1 cellular context compared by ENCODE assay signal in genomic region chr7:50449881-50450690, GRCh38.
TF ChIP-seq lines count a peak whose summit lies in the region.

FIGNL1 (minus strand) TSS chr7:50450350; CDS start chr7:50447287, 3,063 bp downstream.

TF ChIP-seq in HepG2, 621 proteins besides CTCF, POLR2A, EP300 and RAD21 (continued from another document and continues in another):
- peak; percentile 85; the same call in 1 of the 2 replicates for TF ChIP-seq MYPOP (CRISPR knock-in tag; IDR thresholded peaks at IDR 0.05)
- TF ChIP-seq SNRNP70 (IDR thresholded peaks at IDR 0.05; ENCODE audit: low read depth, low read length): no peak
- 0 out of 2 replicates have a peak, but pooled peaks have one; percentile 63 for TF ChIP-seq ZNF552 (CRISPR knock-in tag; IDR thresholded peaks at IDR 0.05; ENCODE audit: borderline replicate concordance)
- no peak for TF ChIP-seq SMC3 (IDR thresholded peaks at IDR 0.05; ENCODE audit: low read length)
- TF ChIP-seq KLF9 (CRISPR knock-in tag; IDR thresholded peaks at IDR 0.05; ENCODE audit: low read depth): peak; percentile 64; the same call in 1 of the 2 replicates
- no peak for TF ChIP-seq ZKSCAN8 (CRISPR knock-in tag; IDR thresholded peaks at IDR 0.05; ENCODE audit: borderline replicate concordance)
- TF ChIP-seq ZNF678 (CRISPR knock-in tag; IDR thresholded peaks at IDR 0.05): no peak
- no peak for TF ChIP-seq TEAD2 (CRISPR knock-in tag; IDR thresholded peaks at IDR 0.05)
- TF ChIP-seq ZNF672 (CRISPR knock-in tag; IDR thresholded peaks at IDR 0.05): no peak
- TF ChIP-seq SP2 (CRISPR knock-in tag; IDR thresholded peaks at IDR 0.05): no peak
- no peak for TF ChIP-seq ZSCAN20 (CRISPR knock-in tag; IDR thresholded peaks at IDR 0.05; ENCODE audit: borderline replicate concordance)
- no peak for TF ChIP-seq ZBED4 (CRISPR knock-in tag; IDR thresholded peaks at IDR 0.05; ENCODE audit: borderline replicate concordance)
- no peak for TF ChIP-seq SMAD9 (CRISPR knock-in tag; IDR thresholded peaks at IDR 0.05)
- peak; percentile 90 for TF ChIP-seq ZIK1 (CRISPR knock-in tag; IDR thresholded peaks at IDR 0.05; ENCODE audit: borderline replicate concordance, low read depth)
- no peak; the same call in 1 of the 2 replicates for TF ChIP-seq ZNF776 (CRISPR knock-in tag; IDR thresholded peaks at IDR 0.05)
- TF ChIP-seq PHF8 (CRISPR knock-in tag; IDR thresholded peaks at IDR 0.05): peak; percentile 83
- peak; percentile 56 for TF ChIP-seq TEAD3 (CRISPR knock-in tag; optimal IDR thresholded peaks at IDR 0.05; ENCODE audit: borderline replicate concordance)
- no peak for TF ChIP-seq GATAD2A (CRISPR knock-in tag; IDR thresholded peaks at IDR 0.05)
- no peak for TF ChIP-seq ZMYM2 (CRISPR knock-in tag; IDR thresholded peaks at IDR 0.05)
- TF ChIP-seq CREM (IDR thresholded peaks at IDR 0.05): no peak
- TF ChIP-seq CREM (CRISPR knock-in tag; IDR thresholded peaks at IDR 0.05): no peak
- 0 out of 2 replicates have a peak, but pooled peaks have one; percentile 25 for TF ChIP-seq ZNF235 (CRISPR knock-in tag; IDR thresholded peaks at IDR 0.05; ENCODE audit: borderline replicate concordance)
- TF ChIP-seq SATB2 (CRISPR knock-in tag; IDR thresholded peaks at IDR 0.05): no peak
- no peak for TF ChIP-seq ZNF674 (CRISPR knock-in tag; IDR thresholded peaks at IDR 0.05; ENCODE audit: low read depth)
- 0 out of 2 replicates have a peak, but pooled peaks have one; percentile 50 for TF ChIP-seq KLF15 (CRISPR knock-in tag; IDR thresholded peaks at IDR 0.05; ENCODE audit: borderline replicate concordance)
- no peak for TF ChIP-seq PCBP2 (optimal IDR thresholded peaks at IDR 0.05; ENCODE audit: low read depth, low read length, poor library complexity, severe bottlenecking)
- no peak for TF ChIP-seq ZNF549 (CRISPR knock-in tag; IDR thresholded peaks at IDR 0.05)
- no peak for TF ChIP-seq ZNF644 (CRISPR knock-in tag; IDR thresholded peaks at IDR 0.05; ENCODE audit: low read depth)
- peak; percentile 66; the same call in 1 of the 2 replicates for TF ChIP-seq ZNF746 (CRISPR knock-in tag; IDR thresholded peaks at IDR 0.05)
- peak; percentile 92 for TF ChIP-seq ZSCAN22 (CRISPR knock-in tag; IDR thresholded peaks at IDR 0.05)
- peak; percentile 64; the same call in 1 of the 2 replicates for TF ChIP-seq ZNF563 (CRISPR knock-in tag; IDR thresholded peaks at IDR 0.05)
- no peak for TF ChIP-seq ZNF12 (CRISPR knock-in tag; IDR thresholded peaks at IDR 0.05)
- TF ChIP-seq ZC3H13 (CRISPR knock-in tag; IDR thresholded peaks at IDR 0.05): 0 out of 2 replicates have a peak, but pooled peaks have one; percentile 33
- no peak for TF ChIP-seq PRDM10 (CRISPR knock-in tag; IDR thresholded peaks at IDR 0.05; ENCODE audit: low read depth)
- TF ChIP-seq MAFF (IDR thresholded peaks at IDR 0.05; ENCODE audit: low read depth, low read length): no peak
- TF ChIP-seq KDM2A (CRISPR knock-in tag; IDR thresholded peaks at IDR 0.05; ENCODE audit: borderline replicate concordance, low read depth): peak; percentile 72; the same call in 1 of the 2 replicates
- no peak for TF ChIP-seq MLX (CRISPR knock-in tag; IDR thresholded peaks at IDR 0.05)
- TF ChIP-seq GABPA (IDR thresholded peaks at IDR 0.05; ENCODE audit: low read depth, low read length): no peak
- TF ChIP-seq GABPA (CRISPR knock-in tag; IDR thresholded peaks at IDR 0.05; ENCODE audit: low read depth): no peak
- no peak for TF ChIP-seq SMARCC2 (IDR thresholded peaks at IDR 0.05)
- peak; percentile 33; the same call in 1 of the 2 replicates for TF ChIP-seq FOXP4 (CRISPR knock-in tag; IDR thresholded peaks at IDR 0.05)
- no peak for TF ChIP-seq ZNF660 (CRISPR knock-in tag; IDR thresholded peaks at IDR 0.05; ENCODE audit: borderline replicate concordance, low read depth)
- peak; percentile 71; the same call in 1 of the 2 replicates for TF ChIP-seq MYC (CRISPR knock-in tag; IDR thresholded peaks at IDR 0.05; ENCODE audit: borderline replicate concordance)
- 0 out of 2 replicates have a peak, but pooled peaks have one; percentile 48 for TF ChIP-seq ZBTB8A (CRISPR knock-in tag; IDR thresholded peaks at IDR 0.05; ENCODE audit: borderline replicate concordance, low read depth)
- no peak for TF ChIP-seq CBX1 (IDR thresholded peaks at IDR 0.05; ENCODE audit: low read depth)
- no peak for TF ChIP-seq GPN1 (CRISPR knock-in tag; IDR thresholded peaks at IDR 0.05; ENCODE audit: borderline replicate concordance)
- TF ChIP-seq AFF4 (CRISPR knock-in tag; IDR thresholded peaks at IDR 0.05): no peak
- peak; percentile 48; the same call in 1 of the 2 replicates for TF ChIP-seq RFXAP (CRISPR knock-in tag; IDR thresholded peaks at IDR 0.05; ENCODE audit: borderline replicate concordance)
- peak; percentile 57 for TF ChIP-seq PRPF4 (IDR thresholded peaks at IDR 0.05; ENCODE audit: low read depth, low read length, poor library complexity, severe bottlenecking)
- TF ChIP-seq JUN (CRISPR knock-in tag; IDR thresholded peaks at IDR 0.05): no peak
- peak; percentile 75 to 90; a peak in 3 of 4 replicates for TF ChIP-seq HMGXB4 (CRISPR knock-in tag; IDR thresholded peaks at IDR 0.05; ENCODE audit: borderline replicate concordance in 1 of 2, low read depth in 1 of 2)
